In the genomic region with DNA sequence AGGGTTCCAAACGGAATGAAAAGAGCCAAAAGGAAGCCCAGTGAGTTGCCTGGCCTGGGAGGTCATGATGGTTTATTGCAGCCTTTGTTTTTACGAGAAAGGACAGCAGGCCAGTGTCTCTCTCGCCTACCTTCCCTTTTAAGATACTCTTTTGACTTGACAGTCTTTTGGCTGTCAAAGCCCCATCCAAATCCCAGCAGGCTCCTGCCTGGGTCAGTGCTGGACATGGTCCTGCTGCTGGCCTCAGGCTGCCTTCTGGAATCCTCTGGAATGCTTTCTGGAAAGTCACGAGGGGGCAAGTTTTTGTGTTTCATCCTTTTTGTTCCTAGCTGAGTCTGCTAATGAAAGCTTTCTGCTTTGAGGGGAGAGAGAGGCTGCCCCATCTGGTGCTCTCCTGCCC, we compare ENCODE assay signal across 11 cellular contexts.
"Had no signal": no experiment of that assay in that cellular context is flagged by ENCODE, and none has a peak within 500 bp of the region (broad histone marks: within the 10 kb centered on the region; RNA-seq: fewer than 3 reads in every experiment).

No MANE protein-coding gene starts in this region.

- H3K4me3 ChIP-seq: GM23248, HAP-1 had no signal

- H3K4me3 Mint-ChIP-seq: HFFc6, IgD-negative memory B cell had no signal

- H3K27ac ChIP-seq: GM23248, HL-60, KMS-11 had no signal

- H3K27ac Mint-ChIP-seq: HFFc6, IgD-negative memory B cell had no signal

- H3K4me2 ChIP-seq: KMS-11 had no signal

- H3K9ac ChIP-seq: GM23248, KMS-11 had no signal

- H2AFZ ChIP-seq: GM23248 had no signal

- H3K36me3 ChIP-seq: HAP-1 had no signal

- H3K4me1 Mint-ChIP-seq: IgD-negative memory B cell had no signal

- H3K27me3 Mint-ChIP-seq: IgD-negative memory B cell had no signal

- DNase-seq: GM23248, GOT3, H7, HFFc6, KBM-7 had no signal

- H3K36me3 Mint-ChIP-seq: IgD-negative memory B cell had no signal

- H3K4me1 ChIP-seq: HAP-1 had no signal

- H3K9me3 ChIP-seq: HAP-1 had no signal

- ATAC-seq: HCT116, HepG2 had no signal
